In the genomic region with DNA sequence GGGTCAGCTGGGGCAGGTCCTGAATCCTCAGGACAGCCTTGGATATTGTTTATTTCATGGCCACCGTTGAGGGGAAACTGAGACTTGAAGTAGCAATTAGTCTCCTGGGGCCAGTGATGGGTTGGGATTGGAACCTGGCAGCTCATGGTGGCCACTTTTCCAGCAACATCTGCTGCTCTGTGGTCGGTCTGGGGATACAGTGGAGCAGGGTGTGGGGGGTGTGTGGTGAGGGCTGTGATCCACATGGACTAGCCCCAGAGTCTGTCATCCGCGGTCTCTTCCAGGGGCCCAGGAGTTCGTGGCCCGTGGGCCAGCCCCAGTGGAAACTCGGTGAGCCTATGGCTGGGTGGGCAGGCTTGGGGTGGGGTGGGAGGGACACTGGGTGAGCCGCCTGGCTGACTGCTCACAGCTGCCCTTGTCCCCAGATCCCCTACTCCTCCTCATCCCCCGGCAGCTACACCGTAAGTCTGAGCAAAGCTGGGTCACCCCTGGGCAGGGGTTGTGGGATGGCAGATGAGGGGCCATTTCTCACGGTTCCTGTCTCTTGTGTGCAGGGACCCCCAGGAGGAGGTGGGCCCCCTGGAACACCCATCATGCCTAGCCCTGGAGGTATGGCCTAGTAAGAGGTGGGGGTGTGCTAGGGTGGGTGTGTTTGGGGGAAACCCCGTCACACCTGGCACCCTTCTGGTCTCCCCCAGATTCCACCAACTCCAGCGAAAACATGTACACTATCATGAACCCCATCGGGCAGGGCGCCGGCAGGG, we compare ENCODE assay signal across 1 cellular context.
TF ChIP-seq lines count a peak whose summit lies in the region.

No MANE protein-coding gene starts in this region.

TF ChIP-seq in GM12878, 131 proteins besides CTCF, POLR2A, EP300 and RAD21:
- TF ChIP-seq, protein P1, sequence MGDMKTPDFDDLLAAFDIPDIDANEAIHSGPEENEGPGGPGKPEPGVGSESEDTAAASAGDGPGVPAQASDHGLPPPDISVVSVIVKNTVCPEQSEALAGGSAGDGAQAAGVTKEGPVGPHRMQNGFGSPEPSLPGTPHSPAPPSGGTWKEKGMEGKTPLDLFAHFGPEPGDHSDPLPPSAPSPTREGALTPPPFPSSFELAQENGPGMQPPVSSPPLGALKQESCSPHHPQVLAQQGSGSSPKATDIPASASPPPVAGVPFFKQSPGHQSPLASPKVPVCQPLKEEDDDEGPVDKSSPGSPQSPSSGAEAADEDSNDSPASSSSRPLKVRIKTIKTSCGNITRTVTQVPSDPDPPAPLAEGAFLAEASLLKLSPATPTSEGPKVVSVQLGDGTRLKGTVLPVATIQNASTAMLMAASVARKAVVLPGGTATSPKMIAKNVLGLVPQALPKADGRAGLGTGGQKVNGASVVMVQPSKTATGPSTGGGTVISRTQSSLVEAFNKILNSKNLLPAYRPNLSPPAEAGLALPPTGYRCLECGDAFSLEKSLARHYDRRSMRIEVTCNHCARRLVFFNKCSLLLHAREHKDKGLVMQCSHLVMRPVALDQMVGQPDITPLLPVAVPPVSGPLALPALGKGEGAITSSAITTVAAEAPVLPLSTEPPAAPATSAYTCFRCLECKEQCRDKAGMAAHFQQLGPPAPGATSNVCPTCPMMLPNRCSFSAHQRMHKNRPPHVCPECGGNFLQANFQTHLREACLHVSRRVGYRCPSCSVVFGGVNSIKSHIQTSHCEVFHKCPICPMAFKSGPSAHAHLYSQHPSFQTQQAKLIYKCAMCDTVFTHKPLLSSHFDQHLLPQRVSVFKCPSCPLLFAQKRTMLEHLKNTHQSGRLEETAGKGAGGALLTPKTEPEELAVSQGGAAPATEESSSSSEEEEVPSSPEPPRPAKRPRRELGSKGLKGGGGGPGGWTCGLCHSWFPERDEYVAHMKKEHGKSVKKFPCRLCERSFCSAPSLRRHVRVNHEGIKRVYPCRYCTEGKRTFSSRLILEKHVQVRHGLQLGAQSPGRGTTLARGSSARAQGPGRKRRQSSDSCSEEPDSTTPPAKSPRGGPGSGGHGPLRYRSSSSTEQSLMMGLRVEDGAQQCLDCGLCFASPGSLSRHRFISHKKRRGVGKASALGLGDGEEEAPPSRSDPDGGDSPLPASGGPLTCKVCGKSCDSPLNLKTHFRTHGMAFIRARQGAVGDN (IDR thresholded peaks at IDR 0.05) = no peak
- TF ChIP-seq MYC (IDR thresholded peaks at IDR 0.05; ENCODE audit: insufficient read depth, insufficient read length, insufficient replicate concordance, low read length, severe bottlenecking) = no peak
- no peak for TF ChIP-seq BRCA1 (IDR thresholded peaks at IDR 0.05; ENCODE audit: low read depth, low read length)
- TF ChIP-seq TBL1XR1 (IDR thresholded peaks at IDR 0.05; ENCODE audit: low read depth, low read length) = no peak
- no peak for TF ChIP-seq ZNF622 (IDR thresholded peaks at IDR 0.05)
- TF ChIP-seq, protein P2, sequence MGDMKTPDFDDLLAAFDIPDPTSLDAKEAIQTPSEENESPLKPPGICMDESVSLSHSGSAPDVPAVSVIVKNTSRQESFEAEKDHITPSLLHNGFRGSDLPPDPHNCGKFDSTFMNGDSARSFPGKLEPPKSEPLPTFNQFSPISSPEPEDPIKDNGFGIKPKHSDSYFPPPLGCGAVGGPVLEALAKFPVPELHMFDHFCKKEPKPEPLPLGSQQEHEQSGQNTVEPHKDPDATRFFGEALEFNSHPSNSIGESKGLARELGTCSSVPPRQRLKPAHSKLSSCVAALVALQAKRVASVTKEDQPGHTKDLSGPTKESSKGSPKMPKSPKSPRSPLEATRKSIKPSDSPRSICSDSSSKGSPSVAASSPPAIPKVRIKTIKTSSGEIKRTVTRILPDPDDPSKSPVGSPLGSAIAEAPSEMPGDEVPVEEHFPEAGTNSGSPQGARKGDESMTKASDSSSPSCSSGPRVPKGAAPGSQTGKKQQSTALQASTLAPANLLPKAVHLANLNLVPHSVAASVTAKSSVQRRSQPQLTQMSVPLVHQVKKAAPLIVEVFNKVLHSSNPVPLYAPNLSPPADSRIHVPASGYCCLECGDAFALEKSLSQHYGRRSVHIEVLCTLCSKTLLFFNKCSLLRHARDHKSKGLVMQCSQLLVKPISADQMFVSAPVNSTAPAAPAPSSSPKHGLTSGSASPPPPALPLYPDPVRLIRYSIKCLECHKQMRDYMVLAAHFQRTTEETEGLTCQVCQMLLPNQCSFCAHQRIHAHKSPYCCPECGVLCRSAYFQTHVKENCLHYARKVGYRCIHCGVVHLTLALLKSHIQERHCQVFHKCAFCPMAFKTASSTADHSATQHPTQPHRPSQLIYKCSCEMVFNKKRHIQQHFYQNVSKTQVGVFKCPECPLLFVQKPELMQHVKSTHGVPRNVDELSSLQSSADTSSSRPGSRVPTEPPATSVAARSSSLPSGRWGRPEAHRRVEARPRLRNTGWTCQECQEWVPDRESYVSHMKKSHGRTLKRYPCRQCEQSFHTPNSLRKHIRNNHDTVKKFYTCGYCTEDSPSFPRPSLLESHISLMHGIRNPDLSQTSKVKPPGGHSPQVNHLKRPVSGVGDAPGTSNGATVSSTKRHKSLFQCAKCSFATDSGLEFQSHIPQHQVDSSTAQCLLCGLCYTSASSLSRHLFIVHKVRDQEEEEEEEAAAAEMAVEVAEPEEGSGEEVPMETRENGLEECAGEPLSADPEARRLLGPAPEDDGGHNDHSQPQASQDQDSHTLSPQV (IDR thresholded peaks at IDR 0.05) = no peak
- TF ChIP-seq ASH2L (IDR thresholded peaks at IDR 0.05; ENCODE audit: borderline replicate concordance, low read depth) = no peak
- no peak for TF ChIP-seq KAT2A (conservative IDR thresholded peaks at IDR 0.05; ENCODE audit: control insufficient read depth, low read depth, low read length)
- TF ChIP-seq, protein P3, sequence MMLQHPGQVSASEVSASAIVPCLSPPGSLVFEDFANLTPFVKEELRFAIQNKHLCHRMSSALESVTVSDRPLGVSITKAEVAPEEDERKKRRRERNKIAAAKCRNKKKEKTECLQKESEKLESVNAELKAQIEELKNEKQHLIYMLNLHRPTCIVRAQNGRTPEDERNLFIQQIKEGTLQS (IDR thresholded peaks at IDR 0.05; ENCODE audit: borderline replicate concordance, extremely low read depth, low read depth, low read length) = no peak
- TF ChIP-seq, protein P4, sequence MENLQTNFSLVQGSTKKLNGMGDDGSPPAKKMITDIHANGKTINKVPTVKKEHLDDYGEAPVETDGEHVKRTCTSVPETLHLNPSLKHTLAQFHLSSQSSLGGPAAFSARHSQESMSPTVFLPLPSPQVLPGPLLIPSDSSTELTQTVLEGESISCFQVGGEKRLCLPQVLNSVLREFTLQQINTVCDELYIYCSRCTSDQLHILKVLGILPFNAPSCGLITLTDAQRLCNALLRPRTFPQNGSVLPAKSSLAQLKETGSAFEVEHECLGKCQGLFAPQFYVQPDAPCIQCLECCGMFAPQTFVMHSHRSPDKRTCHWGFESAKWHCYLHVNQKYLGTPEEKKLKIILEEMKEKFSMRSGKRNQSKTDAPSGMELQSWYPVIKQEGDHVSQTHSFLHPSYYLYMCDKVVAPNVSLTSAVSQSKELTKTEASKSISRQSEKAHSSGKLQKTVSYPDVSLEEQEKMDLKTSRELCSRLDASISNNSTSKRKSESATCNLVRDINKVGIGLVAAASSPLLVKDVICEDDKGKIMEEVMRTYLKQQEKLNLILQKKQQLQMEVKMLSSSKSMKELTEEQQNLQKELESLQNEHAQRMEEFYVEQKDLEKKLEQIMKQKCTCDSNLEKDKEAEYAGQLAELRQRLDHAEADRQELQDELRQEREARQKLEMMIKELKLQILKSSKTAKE (IDR thresholded peaks at IDR 0.05; ENCODE audit: low read depth, poor library complexity, severe bottlenecking) = no peak
- TF ChIP-seq YBX1 (IDR thresholded peaks at IDR 0.05) = no peak
- no peak for TF ChIP-seq DPF2 (IDR thresholded peaks at IDR 0.05)
- TF ChIP-seq, protein P5, sequence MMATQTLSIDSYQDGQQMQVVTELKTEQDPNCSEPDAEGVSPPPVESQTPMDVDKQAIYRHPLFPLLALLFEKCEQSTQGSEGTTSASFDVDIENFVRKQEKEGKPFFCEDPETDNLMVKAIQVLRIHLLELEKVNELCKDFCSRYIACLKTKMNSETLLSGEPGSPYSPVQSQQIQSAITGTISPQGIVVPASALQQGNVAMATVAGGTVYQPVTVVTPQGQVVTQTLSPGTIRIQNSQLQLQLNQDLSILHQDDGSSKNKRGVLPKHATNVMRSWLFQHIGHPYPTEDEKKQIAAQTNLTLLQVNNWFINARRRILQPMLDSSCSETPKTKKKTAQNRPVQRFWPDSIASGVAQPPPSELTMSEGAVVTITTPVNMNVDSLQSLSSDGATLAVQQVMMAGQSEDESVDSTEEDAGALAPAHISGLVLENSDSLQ (IDR thresholded peaks at IDR 0.05) = no peak
- TF ChIP-seq WRNIP1 (IDR thresholded peaks at IDR 0.05; ENCODE audit: borderline replicate concordance, low read depth, low read length) = no peak
- TF ChIP-seq CREM (IDR thresholded peaks at IDR 0.05; ENCODE audit: low read depth) = no peak
- no peak for TF ChIP-seq ZSCAN29 (IDR thresholded peaks at IDR 0.05)
- no peak for TF ChIP-seq EZH2 (IDR thresholded peaks at IDR 0.05; ENCODE audit: borderline replicate concordance, control insufficient read depth, low read depth, low read length)
- TF ChIP-seq HCFC1 (IDR thresholded peaks at IDR 0.05; ENCODE audit: low read length) = no peak
